Comparison of ENCODE assay signal across 8 cellular contexts in the genomic region with DNA sequence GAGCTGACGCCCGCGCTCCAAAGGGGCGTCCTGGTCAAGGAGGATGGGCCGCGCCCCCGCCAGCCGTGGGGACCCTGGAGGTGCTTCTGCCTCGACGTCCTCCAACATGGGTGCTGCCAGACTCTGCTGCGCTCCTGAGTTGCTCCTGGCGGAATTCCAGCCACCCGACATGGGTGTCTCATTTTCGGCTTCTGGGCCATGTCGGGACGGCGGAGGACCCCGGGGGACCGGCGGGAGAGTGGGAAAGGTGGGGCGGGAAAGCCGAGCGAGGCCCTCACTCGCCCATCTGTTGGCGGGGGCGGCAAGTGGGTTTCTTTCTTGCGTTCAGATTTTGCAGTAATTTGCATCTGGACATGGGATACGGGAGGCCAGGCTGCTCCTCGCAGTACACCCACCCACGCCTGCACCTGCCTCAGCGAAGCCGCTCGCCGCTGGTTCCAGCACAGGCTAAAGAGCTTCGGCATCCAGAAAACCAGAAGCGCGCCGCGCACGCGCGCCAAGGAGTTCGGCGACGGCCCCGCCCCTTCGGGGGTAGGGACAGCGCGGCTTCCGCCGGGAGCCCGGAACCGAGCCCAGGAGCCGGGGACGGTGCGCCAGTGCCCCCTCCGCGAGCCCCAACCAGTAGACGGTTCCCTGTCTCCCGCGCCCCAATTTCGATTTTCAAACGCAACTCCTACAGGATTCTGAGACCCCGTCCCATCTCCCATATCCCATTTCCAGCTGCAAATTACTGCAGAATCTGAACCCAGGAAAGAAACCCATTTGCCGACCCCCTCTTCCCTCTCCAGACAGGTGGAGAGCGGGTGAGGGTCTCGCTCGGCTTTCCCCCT. TPM values are rescaled to one million over a fixed set of nuclear protein-coding genes. Genes with fewer than 3 reads are reported as not detected.
DNase-seq lines count a peak whose midpoint lies in the region; FAIRE-seq and TF ChIP-seq lines count a peak whose summit lies in the region.

Gene ARMC7, plus strand, starts transcription at position 563 of the 830 bp plus-strand sequence. CDS start 320 bp downstream, outside the sequence.

- POLR2A ChIA-PET in CD8-positive, alpha-beta memory T cell (lab: Charles Lee): interaction anchor here (0.6 to 2.0 kb wide), 9 partner anchors 14 to 161 kb away, joined by 3 to 12 read pairs (median 5); partner anchors contain the start of genes MIF4GD, NT5C, SLC16A5 and SUMO2

- FAIRE-seq in HTR-8/SVneo (lab: Jason Lieb, UNC): peak; percentile 95

- H3K9me3 Mint-ChIP-seq in CD8-positive, alpha-beta memory T cell: no peaks in the 10 kb centered on the region
- H3K9me3 Mint-ChIP-seq in endodermal cell: no peaks in the 10 kb centered on the region

- peak within 1 kb of the TSS; percentile 70 for H3K9ac ChIP-seq in endodermal cell (ENCODE audit: extremely low read depth, low read length, poor library complexity, severe bottlenecking)

- H3K4me3 Mint-ChIP-seq in CD8-positive, alpha-beta memory T cell: peak within 1 kb of the TSS; percentile 87 to 93 (median 91)
- peak within 1 kb of the TSS; percentile 82 for H3K4me3 Mint-ChIP-seq in endodermal cell

- H3K9me3 ChIP-seq in CD8-positive, alpha-beta memory T cell (ENCODE audit: low read length): no peaks in the 10 kb centered on the region
- H3K9me3 ChIP-seq in endodermal cell (ENCODE audit: control insufficient read depth, low read length): no peaks in the 10 kb centered on the region

- H3K4me1 ChIP-seq in CD8-positive, alpha-beta memory T cell (ENCODE audit: insufficient read depth, low read length): peaks cover 28% of the 10 kb centered on the region
- peaks cover 19% of the 10 kb centered on the region for H3K4me1 ChIP-seq in endodermal cell (ENCODE audit: control insufficient read depth, insufficient read depth, low read length)

- H3K36me3 Mint-ChIP-seq in CD8-positive, alpha-beta memory T cell: peaks cover 0 to 19% (median 7%) of the 10 kb centered on the region in 3 donors
- H3K36me3 Mint-ChIP-seq in endodermal cell (ENCODE audit: low read depth): peaks cover 36% of the 10 kb centered on the region

- H3K27ac Mint-ChIP-seq in CD8-positive, alpha-beta memory T cell: peak within 1 kb of the TSS; percentile 81 to 96 (median 91)
- H3K27ac Mint-ChIP-seq in endodermal cell: peak within 1 kb of the TSS; percentile 94

- 2 to 3% methylated on average over 30 to 68 of the region's 68 CpGs for WGBS in endodermal cell (ENCODE audit: insufficient coverage in 1 of 2, insufficient read length in 1 of 2), 2 experiments

- H3K4me1 Mint-ChIP-seq in CD8-positive, alpha-beta memory T cell: peaks cover 29 to 42% (median 36%) of the 10 kb centered on the region in 3 donors
- H3K4me1 Mint-ChIP-seq in endodermal cell: peaks cover 32% of the 10 kb centered on the region

- no peaks in the 10 kb centered on the region for H3K27me3 Mint-ChIP-seq in CD8-positive, alpha-beta memory T cell
- H3K27me3 Mint-ChIP-seq in endodermal cell (ENCODE audit: insufficient read depth): no peaks in the 10 kb centered on the region

- no peaks in the 10 kb centered on the region for H3K27me3 ChIP-seq in CD8-positive, alpha-beta memory T cell (ENCODE audit: insufficient read depth, low read length, poor library complexity, severe bottlenecking)
- H3K27me3 ChIP-seq in endodermal cell (ENCODE audit: control insufficient read depth, insufficient read depth, low read length, poor library complexity, severe bottlenecking): no peaks in the 10 kb centered on the region

- DNase-seq in CD8-positive, alpha-beta memory T cell: peak; percentile 86 to 92 (median 88)
- peak; percentile 95 for DNase-seq in GM20000 (ENCODE audit: low spot score)
- peak; percentile 98 for DNase-seq in HTR-8/SVneo (ENCODE audit: insufficient read length, low spot score)
- peak; percentile 80 for DNase-seq in NOMO-1 treated with DMSO at 0.1 percent for 48 hours (lab: John Stamatoyannopoulos, UW; ENCODE audit: unreplicated experiment)
- peak in 2 of 3 experiments; percentile 82 to 85 for DNase-seq in activated CD8-positive, alpha-beta memory T cell treated with anti-CD3 and anti-CD28 coated beads for 48 hours (ENCODE audit: low read depth in 2 of 3, low spot score in 2 of 3)
- peak; percentile 99 for DNase-seq in endodermal cell
- peak; percentile 84 for DNase-seq in midbrain (lab: John Stamatoyannopoulos, UW)
- peak; percentile 91 for DNase-seq in stimulated activated CD8-positive, alpha-beta memory T cell treated with anti-CD3 and anti-CD28 coated beads, Interleukin-15, amount 100 ng/mL, for 48 hours (ENCODE audit: low read depth in 2 of 2)

- TF ChIP-seq CTCF in GM20000 (IDR thresholded peaks at IDR 0.05; ENCODE audit: extremely low read depth, missing control alignments) (no peak), endodermal cell (conservative IDR thresholded peaks at IDR 0.05) (no peak)

- peak within 1 kb of the TSS; percentile 93 for H3K4me3 ChIP-seq in CD8-positive, alpha-beta memory T cell (ENCODE audit: low read length)
- peak within 1 kb of the TSS; percentile 91 for H3K4me3 ChIP-seq in endodermal cell (ENCODE audit: low read length)

- CTCF ChIA-PET in CD8-positive, alpha-beta memory T cell (lab: Charles Lee): interaction anchor here (1.0 to 10.7 kb wide), 6 partner anchors 17 to 148 kb away, joined by 3 to 194 read pairs (median 8); partner anchors contain the start of genes NT5C and SLC16A5

- peak within 1 kb of the TSS; percentile 59 for H3K27ac ChIP-seq in CD8-positive, alpha-beta memory T cell (ENCODE audit: low read depth, low read length)
- no peak within 1 kb of the TSS for H3K27ac ChIP-seq in endodermal cell (ENCODE audit: low read depth, low read length)

- H3K36me3 ChIP-seq in CD8-positive, alpha-beta memory T cell (ENCODE audit: insufficient read depth, low read length): no peaks in the 10 kb centered on the region
- peaks cover 15% of the 10 kb centered on the region for H3K36me3 ChIP-seq in endodermal cell (ENCODE audit: control insufficient read depth, insufficient read depth, low read length)

RNA-seq across cellular contexts. Expression of gene ARMC7, which starts in this region (rescaled TPM):
- total RNA-seq in CD8-positive, alpha-beta memory T cell: 10 to 100 TPM; 15.2 to 15.9 TPM
- 4.0 TPM for polyA plus RNA-seq in CD8-positive, alpha-beta memory T cell
- total RNA-seq in endodermal cell: 10 to 100 TPM; 20.0 to 26.6 TPM
- 14.0 TPM for polyA plus RNA-seq in endodermal cell (2013, experiment 1 of 2)
- 12.3 TPM for polyA plus RNA-seq in endodermal cell (2013, experiment 2 of 2)
